In genomic region chr19:16265890-16266585, GRCh38 we compare ENCODE assay signal across 22 cellular contexts. TPM values are rescaled to one million over a fixed set of nuclear protein-coding genes. Genes with fewer than 3 reads are reported as not detected.
A peak's percentile ranks its signal among the peaks of the same experiment; 100 is the strongest.
DNase-seq lines count a peak whose midpoint lies in the region; ATAC-seq and TF ChIP-seq lines count a peak whose summit lies in the region.
"Had no signal": no experiment of that assay in that cellular context is flagged by ENCODE, and none has a peak within 500 bp of the region (broad histone marks: within the 10 kb centered on the region; RNA-seq: fewer than 3 reads in every experiment).

No MANE protein-coding gene starts in this region.

- no peaks in the 10 kb centered on the region for H3K9me3 Mint-ChIP-seq in stimulated activated naive CD8-positive, alpha-beta T cell treated with anti-CD3 and anti-CD28 coated beads, Interleukin-15, Interleukin-2, amounts not matched to agents 100 ng/mL and 50 ng/mL, for 24 hours
- H3K9me3 Mint-ChIP-seq in stimulated activated naive CD8-positive, alpha-beta T cell treated with anti-CD3 and anti-CD28 coated beads, Interleukin-15, amount 100 ng/mL, for 72 hours, result peaks cover 0 to 6% of the 10 kb centered on the region in 2 donors
- no peaks in the 10 kb centered on the region for H3K9me3 Mint-ChIP-seq in activated B cell treated with CpG ODN at 0.5 μM for 24 hours
- no peaks in the 10 kb centered on the region for H3K9me3 Mint-ChIP-seq in immature natural killer cell
- H3K9me3 Mint-ChIP-seq: WTC11 had no signal

- H3K36me3 Mint-ChIP-seq in stimulated activated naive CD8-positive, alpha-beta T cell treated with anti-CD3 and anti-CD28 coated beads, Interleukin-15, Interleukin-2, amounts not matched to agents 100 ng/mL and 50 ng/mL, for 24 hours (ENCODE audit: low read depth), result no peaks in the 10 kb centered on the region
- H3K36me3 Mint-ChIP-seq in activated B cell treated with CpG ODN at 0.5 μM for 24 hours (ENCODE audit: low read depth) (no peaks in the 10 kb centered on the region), immature natural killer cell (no peaks in the 10 kb centered on the region)
- H3K36me3 Mint-ChIP-seq: WTC11 had no signal

- TF ChIP-seq POLR2A in uterus (IDR thresholded peaks at IDR 0.05), result no peak

- no peak overlapping the region for H3K4me3 ChIP-seq in uterus
- H3K4me3 ChIP-seq: ascending aorta; BLaER1 treated with 17β-estradiol and CSF1 and Interleukin-3, amounts not matched to agents 10 nM and 100 nM; cardiac muscle cell; gastroesophageal sphincter; left lung; MG63 had no signal

- H3K27ac ChIP-seq in uterus, result no peak overlapping the region
- H3K27ac ChIP-seq: ascending aorta; BLaER1 treated with 17β-estradiol and CSF1 and Interleukin-3, amounts not matched to agents 10 nM and 100 nM; cardiac muscle cell; gastroesophageal sphincter; left lung had no signal

- POLR2A ChIA-PET in activated B cell treated with CpG ODN at 0.5 μM for 24 hours (lab: Charles Lee), result interaction anchor here (0.6 to 14.3 kb wide), 3 partner anchors 12 to 114 kb away, joined by 3 to 445 read pairs (median 3); partner anchors contain the start of gene KLF2

- CTCF ChIA-PET in activated B cell treated with CpG ODN at 0.5 μM for 24 hours (lab: Charles Lee), result interaction anchor here (2.0 to 5.1 kb wide), 2 partner anchors 18 to 117 kb away, joined by 6 to 16 read pairs; no protein-coding TSS in a partner anchor

- no peaks in the 10 kb centered on the region for H3K4me1 ChIP-seq in uterus
- H3K4me1 ChIP-seq: ascending aorta, gastroesophageal sphincter had no signal

- H3K9me3 ChIP-seq in uterus, result no peaks in the 10 kb centered on the region
- H3K9me3 ChIP-seq: ascending aorta; BLaER1 treated with 17β-estradiol and CSF1 and Interleukin-3, amounts not matched to agents 10 nM and 100 nM; gastroesophageal sphincter; left lung; MG63 had no signal

- peaks cover 53% of the 10 kb centered on the region for H3K4me1 Mint-ChIP-seq in stimulated activated naive CD8-positive, alpha-beta T cell treated with anti-CD3 and anti-CD28 coated beads, Interleukin-15, Interleukin-2, amounts not matched to agents 100 ng/mL and 50 ng/mL, for 24 hours (ENCODE audit: low read depth)
- H3K4me1 Mint-ChIP-seq in stimulated activated naive CD8-positive, alpha-beta T cell treated with anti-CD3 and anti-CD28 coated beads, Interleukin-15, amount 100 ng/mL, for 72 hours, result peaks cover 71% of the 10 kb centered on the region
- peaks cover 58% of the 10 kb centered on the region for H3K4me1 Mint-ChIP-seq in activated B cell treated with CpG ODN at 0.5 μM for 24 hours
- peaks cover 36 to 37% of the 10 kb centered on the region in 2 donors for H3K4me1 Mint-ChIP-seq in immature natural killer cell
- H3K4me1 Mint-ChIP-seq: WTC11 had no signal

- H3K4me3 Mint-ChIP-seq in stimulated activated naive CD8-positive, alpha-beta T cell treated with anti-CD3 and anti-CD28 coated beads, Interleukin-15, Interleukin-2, amounts not matched to agents 100 ng/mL and 50 ng/mL, for 24 hours, result no peak overlapping the region
- H3K4me3 Mint-ChIP-seq in stimulated activated naive CD8-positive, alpha-beta T cell treated with anti-CD3 and anti-CD28 coated beads, Interleukin-15, amount 100 ng/mL, for 72 hours, result no peak overlapping the region
- no peak overlapping the region for H3K4me3 Mint-ChIP-seq in activated B cell treated with CpG ODN at 0.5 μM for 24 hours
- H3K4me3 Mint-ChIP-seq in immature natural killer cell, result peak overlapping the region in 4 of 5 donors; percentile 64 to 67 (median 66)
- H3K4me3 Mint-ChIP-seq: WTC11 had no signal

- ATAC-seq in stimulated activated naive CD8-positive, alpha-beta T cell treated with anti-CD3 and anti-CD28 coated beads, Interleukin-15, amount 100 ng/mL, for 72 hours, result no peak
- no peak for ATAC-seq in activated B cell treated with CpG ODN at 0.5 μM for 24 hours (ENCODE audit: low read depth)
- ATAC-seq: gastroesophageal sphincter, left lung, WTC11 had no signal

- H3K27me3 Mint-ChIP-seq in stimulated activated naive CD8-positive, alpha-beta T cell treated with anti-CD3 and anti-CD28 coated beads, Interleukin-15, Interleukin-2, amounts not matched to agents 100 ng/mL and 50 ng/mL, for 24 hours, result peaks cover 17% of the 10 kb centered on the region
- H3K27me3 Mint-ChIP-seq in stimulated activated naive CD8-positive, alpha-beta T cell treated with anti-CD3 and anti-CD28 coated beads, Interleukin-15, amount 100 ng/mL, for 72 hours, result peaks cover 62% of the 10 kb centered on the region
- H3K27me3 Mint-ChIP-seq in activated B cell treated with CpG ODN at 0.5 μM for 24 hours, result no peaks in the 10 kb centered on the region
- H3K27me3 Mint-ChIP-seq in immature natural killer cell (ENCODE audit: low read depth in 3 of 3), result peaks cover 3 to 4% (median 3%) of the 10 kb centered on the region in 3 donors

- H3K27ac Mint-ChIP-seq in stimulated activated naive CD8-positive, alpha-beta T cell treated with anti-CD3 and anti-CD28 coated beads, Interleukin-15, Interleukin-2, amounts not matched to agents 100 ng/mL and 50 ng/mL, for 24 hours, result peak overlapping the region; percentile 59
- H3K27ac Mint-ChIP-seq in stimulated activated naive CD8-positive, alpha-beta T cell treated with anti-CD3 and anti-CD28 coated beads, Interleukin-15, amount 100 ng/mL, for 72 hours, result peak overlapping the region in 1 of 2 donors; percentile 48
- H3K27ac Mint-ChIP-seq in activated B cell treated with CpG ODN at 0.5 μM for 24 hours, result peak overlapping the region; percentile 87
- H3K27ac Mint-ChIP-seq in immature natural killer cell, result peak overlapping the region in 5 of 6 donors; percentile 70 to 93 (median 87)
- H3K27ac Mint-ChIP-seq: WTC11 had no signal

- no peaks in the 10 kb centered on the region for H3K36me3 ChIP-seq in uterus
- H3K36me3 ChIP-seq: ascending aorta; BLaER1 treated with 17β-estradiol and CSF1 and Interleukin-3, amounts not matched to agents 10 nM and 100 nM; cardiac muscle cell; gastroesophageal sphincter; left lung; MG63 had no signal

- intact Hi-C loops in activated B cell treated with CpG ODN at 0.5 μM for 24 hours (cut with micrococcal nuclease) (no loop called here), uterus (cut with DNase I; ENCODE audit: low total_unique reads) (no loop called here)

- no peak for TF ChIP-seq CTCF in activated B cell treated with CpG ODN at 0.5 μM for 24 hours (IDR thresholded peaks at IDR 0.05)
- no peak for TF ChIP-seq CTCF in uterus (IDR thresholded peaks at IDR 0.05)

- H3K27me3 ChIP-seq in uterus, result no peaks in the 10 kb centered on the region
- H3K27me3 ChIP-seq: ascending aorta; BLaER1 treated with 17β-estradiol and CSF1 and Interleukin-3, amounts not matched to agents 10 nM and 100 nM; cardiac muscle cell; gastroesophageal sphincter; left lung; MG63 had no signal

- no peak for DNase-seq in stimulated activated naive CD8-positive, alpha-beta T cell treated with anti-CD3 and anti-CD28 coated beads, Interleukin-15, amount 100 ng/mL, for 72 hours
- DNase-seq in activated B cell treated with CpG ODN at 0.5 μM for 24 hours (no peak), immature natural killer cell (no peak), uterus (no peak), NCI-H2196 treated with DMSO at 0.1 percent for 48 hours (lab: John Stamatoyannopoulos, UW; ENCODE audit: unreplicated experiment) (no peak)
- no peak for DNase-seq in activated CD4-positive, CD25-positive, alpha-beta regulatory T cell treated with anti-CD3 and anti-CD28 coated beads, Interleukin-2, amount 50 U/mL, for 72 hours
- DNase-seq: hypothalamus, KG1, left lung, MG63, NCI-H1105 treated with DMSO at 0.1 percent for 48 hours, NCI-H1930, NCI-H526 treated with DMSO at 0.1 percent for 48 hours, SHP77, small intestine, trophoblast cell had no signal

RNA-seq across cellular contexts. Expression of gene KLF2, which starts 58.6 kb away (rescaled TPM):
- total RNA-seq in activated B cell treated with CpG ODN at 0.5 μM for 24 hours (76.8 and 87.6 TPM in 2 replicates), uterus (100 to 1,000 TPM in 2 of 4 donors, 10 to 100 TPM in 2; 16.5 to 139 (median 81.8) TPM)
- 100 to 1,000 TPM in 1 of 3 donors, 10 to 100 TPM in 2; 55.0 to 102 (median 91.0) TPM for polyA plus RNA-seq in immature natural killer cell

Comparison
In these comparisons a context has a peak if more than half of its experiments do, and no peak if none do; other contexts are left out.
1. H3K4me3 Mint-ChIP-seq: peak in immature natural killer cell (4 of 5); none in stimulated activated naive CD8-positive, alpha-beta T cell treated with anti-CD3 and anti-CD28 coated beads, Interleukin-15, Interleukin-2, amounts not matched to agents 100 ng/mL and 50 ng/mL, for 24 hours (single experiment), stimulated activated naive CD8-positive, alpha-beta T cell treated with anti-CD3 and anti-CD28 coated beads, Interleukin-15, amount 100 ng/mL, for 72 hours (0 of 2) and activated B cell treated with CpG ODN at 0.5 μM for 24 hours (single experiment).